In genomic region chr5:176387384-176387925, GRCh38 we compare ENCODE assay signal across 1 cellular context.
TF ChIP-seq lines count a peak whose summit lies in the region.

No MANE protein-coding gene starts in this region.

TF ChIP-seq in IMR-90, 13 proteins besides CTCF, POLR2A, EP300 and RAD21 (continued from another document):
- TF ChIP-seq ELK1 (IDR thresholded peaks at IDR 0.05; ENCODE audit: borderline replicate concordance, low read depth, low read length) (no peak), RCOR1 (IDR thresholded peaks at IDR 0.05; ENCODE audit: insufficient replicate concordance, low read length) (no peak)
